Comparison of ENCODE assay signal across 10 cellular contexts in the genomic region with DNA sequence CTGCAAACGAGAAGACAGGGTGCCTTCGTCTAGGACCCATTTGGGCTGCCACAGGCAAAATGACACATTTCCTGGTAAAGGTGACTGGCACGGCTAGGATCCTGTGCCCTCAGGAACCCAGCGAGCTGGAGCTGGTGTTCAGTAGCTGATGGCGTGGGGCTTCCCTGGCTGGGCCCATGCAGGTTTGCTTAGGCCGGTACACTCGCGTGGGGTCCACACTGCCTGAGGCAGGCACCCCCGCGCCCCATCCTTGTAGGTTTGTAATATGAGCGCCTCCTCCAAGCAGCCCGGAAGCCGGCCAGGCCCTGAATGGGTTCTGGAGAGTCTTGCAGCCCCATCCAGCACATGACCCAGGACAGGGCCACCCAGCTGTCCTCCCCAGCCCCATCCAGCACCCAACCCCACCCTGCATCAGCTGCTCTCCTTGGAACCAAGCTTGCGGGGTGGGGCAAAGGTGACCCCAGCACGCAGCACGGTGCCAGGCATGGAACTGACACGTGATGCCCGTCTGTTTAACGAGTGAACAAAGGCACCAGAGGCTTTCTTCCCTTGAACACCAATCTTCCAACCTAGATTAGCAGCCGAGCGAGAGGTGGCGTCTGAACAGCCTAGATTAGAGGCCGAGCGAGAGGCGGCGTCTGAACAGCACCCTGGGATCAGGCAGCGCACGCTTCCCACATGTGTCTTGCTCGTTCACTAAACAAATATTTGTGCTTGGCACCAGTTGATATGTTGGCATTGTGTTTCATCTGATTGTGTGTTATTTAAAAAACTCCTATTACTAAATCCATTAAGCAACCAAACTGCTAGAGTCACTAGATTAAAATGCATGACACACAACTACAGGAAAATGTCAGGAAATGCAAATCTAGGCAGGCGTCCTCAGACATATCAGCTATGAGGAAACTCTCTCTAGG.
A peak's percentile ranks its signal among the peaks of the same experiment; 100 is the strongest.
DNase-seq lines count a peak whose midpoint lies in the region; ATAC-seq, FAIRE-seq and TF ChIP-seq lines count a peak whose summit lies in the region.
"Had no signal": no experiment of that assay in that cellular context is flagged by ENCODE, and none has a peak within 500 bp of the region (broad histone marks: within the 10 kb centered on the region; RNA-seq: fewer than 3 reads in every experiment).

No MANE protein-coding gene starts in this region.

- FAIRE-seq in HepG2 (lab: Jason Lieb, UNC) (no peak), urothelium cell line (lab: Jason Lieb, UNC) (no peak)

- 51% methylated on average over 30 of the region's 30 CpGs for WGBS in liver
- WGBS in HepG2 (ENCODE audit: low lambda C conversion rate) = 55% methylated on average over 29 of the region's 30 CpGs

- H3K4me3 ChIP-seq in liver (ENCODE audit: low read depth in 1 of 3, low read length in 3 of 3) (no peak overlapping the region), HepG2 (replicated peaks in 1 of 3; ENCODE audit: insufficient read depth in 1 of 3, low read depth in 2 of 3, low read length in 3 of 3) (no peak overlapping the region), adipocyte (ENCODE audit: low read length) (no peak overlapping the region)
- H3K4me3 ChIP-seq: ascending aorta, ovary had no signal

- H3K36me3 ChIP-seq in liver (ENCODE audit: control insufficient read depth in 4 of 4, insufficient read depth in 3 of 4, low read depth in 1 of 4, low read length in 3 of 4) (no peaks in the 10 kb centered on the region), HepG2 (replicated peaks in 1 of 2; ENCODE audit: control insufficient read depth in 1 of 2, insufficient read depth in 2 of 2, low read length in 2 of 2) (no peaks in the 10 kb centered on the region), adipocyte (ENCODE audit: control insufficient read depth, insufficient read depth, low read length, severe bottlenecking) (no peaks in the 10 kb centered on the region)
- H3K36me3 ChIP-seq: ascending aorta, ovary had no signal

- intact Hi-C loops in HepG2 (cut with micrococcal nuclease; ENCODE audit: unreplicated experiment) (no loop called here), left colon (cut with DNase I, micrococcal nuclease) (no loop called here)

- no peak overlapping the region for H3K9ac ChIP-seq in liver (ENCODE audit: low read depth in 1 of 2, low read length in 2 of 2)
- no peak overlapping the region for H3K9ac ChIP-seq in HepG2 (ENCODE audit: insufficient read depth, low read depth, low read length)
- H3K9ac ChIP-seq in adipocyte (ENCODE audit: low read length) = peak overlapping the region; percentile 38

- no peaks in the 10 kb centered on the region for H4K20me1 ChIP-seq in HepG2 (ENCODE audit: insufficient read depth, low read length)

- ATAC-seq in HepG2 (no peak), left colon (peak; percentile 85), GM21528 (IDR thresholded peaks at IDR 0.05; ENCODE audit: low FRiP score, unreplicated experiment) (no peak)

- peak overlapping the region; percentile 85 to 91 for H3K27ac ChIP-seq in liver (ENCODE audit: low read depth in 1 of 2, low read length in 2 of 2)
- H3K27ac ChIP-seq in HepG2 (ENCODE audit: extremely low read length, insufficient read depth, low read length) = no peak overlapping the region
- H3K27ac ChIP-seq: ascending aorta, ovary had no signal

- no TSS peak for BruUV-seq in HepG2 (replicated peaks; lab: Mats Ljungman, UMichigan)

- no peak for TF ChIP-seq POLR2A in HepG2 (IDR thresholded peaks at IDR 0.05; ENCODE audit: insufficient read depth in 1 of 2, low read depth in 2 of 2, low read length in 2 of 2)

- H3K9me3 ChIP-seq in liver (ENCODE audit: control insufficient read depth in 4 of 4, low read length in 3 of 4) (peaks cover 0 to 11% (median 5%) of the 10 kb centered on the region in 4 donors), HepG2 (ENCODE audit: low read length) (peaks cover 6% of the 10 kb centered on the region), adipocyte (ENCODE audit: control insufficient read depth, low read length) (peaks cover 8% of the 10 kb centered on the region)
- H3K9me3 ChIP-seq: ascending aorta, ovary had no signal

- H2AFZ ChIP-seq in HepG2 (ENCODE audit: low read length) = no peak overlapping the region

- no peak for DNase-seq in HepG2 (ENCODE audit: low spot score)
- DNase-seq in adipocyte (ENCODE audit: low read depth) = peak; percentile 64
- peak; percentile 46 to 59 for DNase-seq in left colon
- DNase-seq in foreskin melanocyte = no peak
- DNase-seq in urothelium cell line (ENCODE audit: low spot score) = no peak
- DNase-seq in GM19240 (ENCODE audit: insufficient read length, low spot score) = no peak

- H3K4me1 ChIP-seq in liver (ENCODE audit: control insufficient read depth in 4 of 4, insufficient read depth in 4 of 4, low read length in 3 of 4) (peaks cover 9 to 26% (median 18%) of the 10 kb centered on the region in 4 donors), HepG2 (ENCODE audit: insufficient read depth, low read length) (no peaks in the 10 kb centered on the region), adipocyte (ENCODE audit: control insufficient read depth, insufficient read depth, low read length) (peaks cover 23% of the 10 kb centered on the region)
- H3K4me1 ChIP-seq: ascending aorta had no signal

- H3K27me3 ChIP-seq in liver (ENCODE audit: control insufficient read depth in 4 of 4, insufficient read depth in 4 of 4, low read length in 3 of 4) (no peaks in the 10 kb centered on the region), HepG2 (ENCODE audit: control insufficient read depth in 1 of 2, insufficient read depth in 2 of 2, low read length in 2 of 2) (peaks cover 0 to 26% of the 10 kb centered on the region in 2 experiments; a peak in 4 of 5 replicates), adipocyte (replicated peaks; ENCODE audit: control insufficient read depth, insufficient read depth, low read length) (peaks cover 12% of the 10 kb centered on the region)
- H3K27me3 ChIP-seq: ascending aorta, ovary had no signal

- TF ChIP-seq RAD21 in liver (IDR thresholded peaks at IDR 0.05) = peak; percentile 53 to 70
- no peak for TF ChIP-seq RAD21 in HepG2 (CRISPR knock-in tag; IDR thresholded peaks at IDR 0.05)

- POLR2A ChIA-PET in HepG2 (lab: Yijun Ruan, JAX) = no interaction called here

- no peaks in the 10 kb centered on the region for H3K79me2 ChIP-seq in HepG2 (ENCODE audit: insufficient read depth, low read length)

- CTCF ChIA-PET in HepG2 (lab: Yijun Ruan, JAX; ENCODE audit: low intra/inter-chr PET ratio, low total read pairs) = no interaction called here

- TF ChIP-seq EP300 in HepG2 (IDR thresholded peaks at IDR 0.05; ENCODE audit: low read depth in 2 of 2, low read length in 2 of 2) (no peak), HepG2 (CRISPR knock-in tag; IDR thresholded peaks at IDR 0.05; ENCODE audit: borderline replicate concordance) (no peak)

- TF ChIP-seq CTCF in liver (IDR thresholded peaks at IDR 0.05; ENCODE audit: low read depth, low read length, missing input control) (no peak), HepG2 (CRISPR knock-in tag; IDR thresholded peaks at IDR 0.05) (no peak)

- no peak overlapping the region for H3K4me2 ChIP-seq in HepG2 (ENCODE audit: low read depth, low read length)

- in situ Hi-C loops in HepG2 (cut with HindIII; ENCODE audit: extremely low pct_ligation_motif_present, low pct_unique_long_range_greater_than_20kb) = no loop called here

TF ChIP-seq in liver, 16 proteins besides CTCF, POLR2A, EP300 and RAD21 (continues in another document):
- TF ChIP-seq HNF4G (IDR thresholded peaks at IDR 0.05) (peak; percentile 57), GABPA (IDR thresholded peaks at IDR 0.05 in 1 of 2, conservative IDR thresholded peaks at IDR 0.05 in 1 of 2) (peak in 1 of 2 donors; percentile 68), ZBTB33 (IDR thresholded peaks at IDR 0.05) (no peak), FOXA1 (IDR thresholded peaks at IDR 0.05) (peak; percentile 70), RXRA (IDR thresholded peaks at IDR 0.05) (peak in 1 of 2 donors; percentile 93)

TF ChIP-seq in HepG2, 621 proteins besides CTCF, POLR2A, EP300 and RAD21:
- no peak for TF ChIP-seq ZNF24 (IDR thresholded peaks at IDR 0.05)
- TF ChIP-seq PLRG1 (conservative IDR thresholded peaks at IDR 0.05) = no peak
- TF ChIP-seq RBM22 (optimal IDR thresholded peaks at IDR 0.05; ENCODE audit: low read length) = no peak
- TF ChIP-seq, protein P1, sequence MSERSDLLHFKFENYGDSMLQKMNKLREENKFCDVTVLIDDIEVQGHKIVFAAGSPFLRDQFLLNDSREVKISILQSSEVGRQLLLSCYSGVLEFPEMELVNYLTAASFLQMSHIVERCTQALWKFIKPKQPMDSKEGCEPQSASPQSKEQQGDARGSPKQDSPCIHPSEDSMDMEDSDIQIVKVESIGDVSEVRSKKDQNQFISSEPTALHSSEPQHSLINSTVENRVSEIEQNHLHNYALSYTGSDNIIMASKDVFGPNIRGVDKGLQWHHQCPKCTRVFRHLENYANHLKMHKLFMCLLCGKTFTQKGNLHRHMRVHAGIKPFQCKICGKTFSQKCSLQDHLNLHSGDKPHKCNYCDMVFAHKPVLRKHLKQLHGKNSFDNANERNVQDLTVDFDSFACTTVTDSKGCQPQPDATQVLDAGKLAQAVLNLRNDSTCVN (CRISPR knock-in tag; IDR thresholded peaks at IDR 0.05; ENCODE audit: borderline replicate concordance) = no peak
- TF ChIP-seq ETV6 (CRISPR knock-in tag; conservative IDR thresholded peaks at IDR 0.05) = no peak

Comparison
In these comparisons a context has a peak if more than half of its experiments do, and no peak if none do; other contexts are left out.
1. DNase-seq: peak in adipocyte (single experiment) and left colon (2 of 2); none in HepG2 (single experiment), foreskin melanocyte (single experiment), urothelium cell line (single experiment) and GM19240 (single experiment).